9 cellular contexts compared by ENCODE assay signal in the genomic region with DNA sequence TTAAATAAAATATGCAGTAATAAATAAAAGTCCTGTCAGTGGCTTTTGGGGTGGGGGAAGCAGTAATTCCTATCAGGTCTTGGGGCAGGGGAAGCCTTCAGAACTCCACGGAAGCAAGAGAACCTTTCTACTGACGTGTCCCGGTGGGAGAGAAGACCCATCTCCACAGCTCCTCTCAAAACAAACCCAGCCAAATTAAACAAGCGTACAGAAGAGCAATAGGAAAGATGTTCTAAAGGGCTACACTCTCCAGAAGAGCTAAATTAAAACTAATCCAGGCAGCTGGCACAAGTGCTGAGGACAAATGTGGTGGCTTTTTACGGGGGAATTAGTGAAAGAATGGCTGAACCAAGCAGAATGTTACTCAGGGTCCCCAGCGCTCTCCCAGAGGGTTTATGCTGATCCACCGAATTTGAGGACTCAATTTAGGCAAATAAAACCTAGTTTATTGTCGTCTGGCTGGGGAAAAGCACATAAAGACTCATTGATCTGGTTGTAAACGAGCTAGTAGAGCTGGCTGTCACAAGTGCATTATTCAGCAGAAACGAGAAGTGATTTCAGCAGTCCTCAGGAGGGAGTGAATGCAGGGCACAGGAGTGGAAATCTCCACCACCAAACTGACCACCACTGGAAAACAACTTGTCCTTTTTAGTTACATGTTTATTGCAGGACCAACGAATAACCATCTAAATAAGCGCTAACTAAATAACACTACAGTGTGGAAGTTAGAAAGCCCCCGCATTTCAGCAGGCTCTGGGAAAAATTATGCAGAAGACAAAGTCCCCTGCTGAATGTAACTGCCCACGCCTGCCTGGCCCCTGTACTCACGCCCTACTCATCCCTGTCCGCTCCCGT. TPM values are rescaled to one million over a fixed set of nuclear protein-coding genes. Genes with fewer than 3 reads are reported as not detected.
A peak's percentile ranks its signal among the peaks of the same experiment; 100 is the strongest.
DNase-seq lines count a peak whose midpoint lies in the region; ATAC-seq and TF ChIP-seq lines count a peak whose summit lies in the region.
"Had no signal": no experiment of that assay in that cellular context is flagged by ENCODE, and none has a peak within 500 bp of the region (broad histone marks: within the 10 kb centered on the region; RNA-seq: fewer than 3 reads in every experiment).

No MANE protein-coding gene starts in this region.

- H3F3A ChIP-seq in GM23338 (replicated peaks; ENCODE audit: low read depth), result no peaks in the 10 kb centered on the region
- 0 out of 2 replicates have a peak, but pooled peaks cover 5% of the 10 kb centered on the region for H3F3A ChIP-seq in PC-9 (ENCODE audit: insufficient read depth, low read depth)

- H3K4me3 ChIP-seq in GM23338 (no peak overlapping the region), PC-9 (no peak overlapping the region), fibroblast of the aortic adventitia (ENCODE audit: low read depth, low read length) (no peak overlapping the region), gastrocnemius medialis (peak overlapping the region in 3 of 4 donors; percentile 22 to 32 (median 24))

- intact Hi-C loops in PC-9 (cut with micrococcal nuclease; ENCODE audit: unreplicated experiment), result no loop called here
- intact Hi-C loops in gastrocnemius medialis (cut with DNase I; ENCODE audit: low total_unique reads), result no loop called here

- no peaks in the 10 kb centered on the region for H3K36me3 ChIP-seq in GM23338 (ENCODE audit: insufficient read depth)
- H3K36me3 ChIP-seq in PC-9 (ENCODE audit: low read depth), result no peaks in the 10 kb centered on the region
- no peaks in the 10 kb centered on the region for H3K36me3 ChIP-seq in gastrocnemius medialis

- H3K79me2 ChIP-seq in GM23338 (replicated peaks; ENCODE audit: insufficient read depth), result no peaks in the 10 kb centered on the region
- no peaks in the 10 kb centered on the region for H3K79me2 ChIP-seq in PC-9 (ENCODE audit: low read depth)

- in situ Hi-C loops in gastrocnemius medialis (cut with MboI; ENCODE audit: low sequenced_read_pairs in 4 of 4), result no loop called here

- no peak overlapping the region for H3K27ac Mint-ChIP-seq in GM23338
- H3K27ac Mint-ChIP-seq: IgD-negative memory B cell had no signal

- POLR2A ChIA-PET in PC-9 (lab: Charles Lee; ENCODE audit: unreplicated experiment), result no interaction called here

- no peaks in the 10 kb centered on the region for H3K27me3 ChIP-seq in GM23338 (ENCODE audit: insufficient read depth)
- peaks cover 36% of the 10 kb centered on the region for H3K27me3 ChIP-seq in PC-9 (ENCODE audit: insufficient read depth, low read depth)
- H3K27me3 ChIP-seq in gastrocnemius medialis, result no peaks in the 10 kb centered on the region

- peak; percentile 45; the same call in 2 of the 3 replicates for ATAC-seq in GM23338
- peak; percentile 65 for ATAC-seq in gastrocnemius medialis
- no peak for ATAC-seq in GM18505 (IDR thresholded peaks at IDR 0.05; ENCODE audit: unreplicated experiment)
- no peak for ATAC-seq in GM21717 (IDR thresholded peaks at IDR 0.05; ENCODE audit: unreplicated experiment)
- no peak for ATAC-seq in GM18502 (IDR thresholded peaks at IDR 0.05; ENCODE audit: poor library complexity, unreplicated experiment)

- DNase-seq in GM23338 (ENCODE audit: low spot score) (no peak), PC-9 (peak in 1 of 2 experiments; percentile 46), fibroblast of the aortic adventitia (ENCODE audit: low read depth) (peak; percentile 34), gastrocnemius medialis (no peak)

- H3K9me3 ChIP-seq in PC-9 (ENCODE audit: insufficient read depth, low read depth), result no peaks in the 10 kb centered on the region
- no peaks in the 10 kb centered on the region for H3K9me3 ChIP-seq in gastrocnemius medialis

- no peaks in the 10 kb centered on the region for H3K4me1 Mint-ChIP-seq in GM23338

- peaks cover 2% of the 10 kb centered on the region for H3K27me3 Mint-ChIP-seq in GM23338 (ENCODE audit: insufficient read depth, low read depth, poor library complexity)

- H2AFZ ChIP-seq in GM23338 (peak overlapping the region; percentile 92), PC-9 (no peak overlapping the region)

- TF ChIP-seq CTCF in GM23338 (conservative IDR thresholded peaks at IDR 0.05; ENCODE audit: low read depth in 2 of 2) (no peak), PC-9 (conservative IDR thresholded peaks at IDR 0.05) (no peak), fibroblast of the aortic adventitia (IDR thresholded peaks at IDR 0.05; ENCODE audit: insufficient read depth, low read length) (no peak), gastrocnemius medialis (IDR thresholded peaks at IDR 0.05 in 4 of 5, conservative IDR thresholded peaks at IDR 0.05 in 1 of 5) (no peak)

- H3K4me2 ChIP-seq in GM23338 (no peak overlapping the region), PC-9 (peak overlapping the region; percentile 15; the same call in 1 of the 2 replicates)

- CTCF ChIA-PET in PC-9 (lab: Charles Lee), result interaction anchor here (0.6 kb wide), 1 partner anchor 1108 kb away, joined by 3 read pairs; no protein-coding TSS in a partner anchor

- H3K27ac ChIP-seq in GM23338 (ENCODE audit: low read depth) (no peak overlapping the region), PC-9 (no peak overlapping the region), gastrocnemius medialis (no peak overlapping the region)

- no peak for TF ChIP-seq POLR2A in gastrocnemius medialis (IDR thresholded peaks at IDR 0.05)
- no peak for TF ChIP-seq POLR2A in GM18505 (IDR thresholded peaks at IDR 0.05; ENCODE audit: borderline replicate concordance, extremely low read depth, insufficient read depth, insufficient read length)

- H3K4me3 Mint-ChIP-seq in GM23338, result no peak overlapping the region

- H3K4me1 ChIP-seq in GM23338 (ENCODE audit: insufficient read depth) (no peaks in the 10 kb centered on the region), PC-9 (replicated peaks; ENCODE audit: insufficient read depth) (no peaks in the 10 kb centered on the region), gastrocnemius medialis (peaks cover 3% of the 10 kb centered on the region in 2 donors)

- no TSS peak for BruUV-seq in PC-9 (replicated peaks; lab: Mats Ljungman, UMichigan)

- peaks cover 3% of the 10 kb centered on the region; the same call in 2 of the 3 replicates for H3K9me3 Mint-ChIP-seq in GM23338
- H3K9me3 Mint-ChIP-seq: IgD-negative memory B cell had no signal

- H4K20me1 ChIP-seq in GM23338 (replicated peaks; ENCODE audit: insufficient read depth), result no peaks in the 10 kb centered on the region
- H4K20me1 ChIP-seq in PC-9 (ENCODE audit: insufficient read depth), result no peaks in the 10 kb centered on the region

- H3K9me2 ChIP-seq in GM23338 (ENCODE audit: insufficient read depth) (no peaks in the 10 kb centered on the region), PC-9 (ENCODE audit: insufficient read depth) (no peaks in the 10 kb centered on the region)

- no peaks in the 10 kb centered on the region for H3K36me3 Mint-ChIP-seq in GM23338 (ENCODE audit: low read depth)
- H3K36me3 Mint-ChIP-seq: IgD-negative memory B cell had no signal

RNA-seq across cellular contexts. Expression of a gene that starts 13.5 kb away (rescaled TPM):
- total RNA-seq in GM23338 (2014; rRNA removed; shearing (Covaris generic)), result not detected in 2 replicates
- not detected in 2 replicates for polyA plus RNA-seq in GM23338 (2016; fragmentation: Nextera tagmentation; extraction: Ambion mirVana)
- total RNA-seq in PC-9 (2021) (not detected in 2 replicates), fibroblast of the aortic adventitia (ENCODE audit: low replicate concordance) (not detected in 2 replicates), gastrocnemius medialis (not detected)
- polyA plus RNA-seq: esophagus had no signal

Comparison
In these comparisons a context has a peak if more than half of its experiments do, and no peak if none do; other contexts are left out.
1. ATAC-seq: peak in GM23338 (single experiment) and gastrocnemius medialis (2 of 2); none in GM18505 (single experiment), GM21717 (single experiment) and GM18502 (single experiment).
2. H3K4me3 ChIP-seq: peak in gastrocnemius medialis (3 of 4); none in GM23338 (single experiment), PC-9 (single experiment) and fibroblast of the aortic adventitia (single experiment).